In the genomic region with DNA sequence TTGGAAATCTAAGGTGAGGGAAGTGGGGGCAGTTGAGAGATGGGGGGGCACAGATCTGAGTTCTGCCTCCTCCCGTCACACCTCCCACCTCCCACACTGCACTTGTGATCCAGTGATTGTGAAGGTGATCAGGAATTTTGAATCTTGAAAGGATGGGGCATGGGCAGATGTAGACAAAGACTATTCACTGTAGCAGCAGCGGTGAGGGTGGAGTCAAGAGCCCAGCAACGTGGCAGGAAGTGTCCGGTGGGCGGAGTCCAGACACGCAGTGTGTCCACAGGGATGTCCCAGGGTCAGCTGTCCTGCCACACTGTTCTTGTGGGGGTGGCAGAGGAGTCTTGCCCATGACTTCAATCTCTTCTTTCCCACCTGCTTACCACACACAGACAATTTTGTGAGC, we compare ENCODE assay signal across 21 cellular contexts.
"Had no signal": no experiment of that assay in that cellular context is flagged by ENCODE, and none has a peak within 500 bp of the region (broad histone marks: within the 10 kb centered on the region; RNA-seq: fewer than 3 reads in every experiment).

No MANE protein-coding gene starts in this region.

- H3K27me3 Mint-ChIP-seq: type B pancreatic cell had no signal

- H3K4me3 Mint-ChIP-seq: naive thymus-derived CD8-positive, alpha-beta T cell; nephron progenitor cell; type B pancreatic cell had no signal

- H3K4me3 ChIP-seq: dorsolateral prefrontal cortex, gastroesophageal sphincter, left lung, right lobe of liver, stomach, thyroid gland had no signal

- H3K9ac ChIP-seq: parathyroid adenoma had no signal

- H2AFZ ChIP-seq: parathyroid adenoma had no signal

- H3K79me2 ChIP-seq: parathyroid adenoma had no signal

- H3K9me3 Mint-ChIP-seq: naive thymus-derived CD8-positive, alpha-beta T cell; nephron progenitor cell; type B pancreatic cell had no signal

- H3K36me3 ChIP-seq: gastroesophageal sphincter, left lung, right lobe of liver, stomach, thyroid gland had no signal

- H3K36me3 Mint-ChIP-seq: naive thymus-derived CD8-positive, alpha-beta T cell; type B pancreatic cell had no signal

- FAIRE-seq: colon, islet of Langerhans, small intestine had no signal

- H3K27ac Mint-ChIP-seq: naive thymus-derived CD8-positive, alpha-beta T cell; nephron progenitor cell; progenitor cell of endocrine pancreas; type B pancreatic cell had no signal

- H3K27ac ChIP-seq: dorsolateral prefrontal cortex, foreskin keratinocyte, gastroesophageal sphincter, left lung, parathyroid adenoma, right lobe of liver, stomach, thyroid gland had no signal

- H3K4me1 ChIP-seq: foreskin keratinocyte, left lung, parathyroid adenoma, stomach, thyroid gland had no signal

- H3K4me1 Mint-ChIP-seq: naive thymus-derived CD8-positive, alpha-beta T cell had no signal

- H3K9me3 ChIP-seq: gastroesophageal sphincter, left lung, right lobe of liver, stomach, thyroid gland had no signal

- H3K27me3 ChIP-seq: gastroesophageal sphincter, left lung, right lobe of liver, stomach, thyroid gland had no signal

- ATAC-seq: foreskin keratinocyte; gastroesophageal sphincter; left cardiac atrium; left lung; naive thymus-derived CD8-positive, alpha-beta T cell; right lobe of liver had no signal

- DNase-seq: dorsolateral prefrontal cortex; effector CD4-positive, alpha-beta T cell; foreskin keratinocyte; left cardiac atrium; left lung; naive thymus-derived CD8-positive, alpha-beta T cell; nephron progenitor cell; right lobe of liver; small intestine; stimulated activated CD4-positive, alpha-beta T cell treated with anti-CD3 and anti-CD28 coated beads, Interleukin-15, amount 100 ng/mL, for 24 hours; stimulated activated CD4-positive, alpha-beta T cell treated with anti-CD3 and anti-CD28 coated beads, Interleukin-2, amount 100 ng/mL, for 48 hours; stimulated activated CD8-positive, alpha-beta memory T cell treated with anti-CD3 and anti-CD28 coated beads, Interleukin-4, amount 100 ng/mL, for 48 hours; stimulated activated naive CD4-positive, alpha-beta T cell treated with Interleukin-2 at 50 U/mL for 16 hours; stomach; thyroid gland had no signal
